Comparison of ENCODE assay signal across 1 cellular context in genomic region chr10:119625570-119626280, GRCh38.
TF ChIP-seq lines count a peak whose summit lies in the region.

No MANE protein-coding gene starts in this region.

TF ChIP-seq in GM12878, 131 proteins besides CTCF, POLR2A, EP300 and RAD21:
- TF ChIP-seq JUND (IDR thresholded peaks at IDR 0.05; ENCODE audit: low read depth, low read length), result no peak
- TF ChIP-seq SUPT20H (IDR thresholded peaks at IDR 0.05; ENCODE audit: borderline replicate concordance, control insufficient read depth, low read depth, low read length), result no peak
- TF ChIP-seq, protein P1, sequence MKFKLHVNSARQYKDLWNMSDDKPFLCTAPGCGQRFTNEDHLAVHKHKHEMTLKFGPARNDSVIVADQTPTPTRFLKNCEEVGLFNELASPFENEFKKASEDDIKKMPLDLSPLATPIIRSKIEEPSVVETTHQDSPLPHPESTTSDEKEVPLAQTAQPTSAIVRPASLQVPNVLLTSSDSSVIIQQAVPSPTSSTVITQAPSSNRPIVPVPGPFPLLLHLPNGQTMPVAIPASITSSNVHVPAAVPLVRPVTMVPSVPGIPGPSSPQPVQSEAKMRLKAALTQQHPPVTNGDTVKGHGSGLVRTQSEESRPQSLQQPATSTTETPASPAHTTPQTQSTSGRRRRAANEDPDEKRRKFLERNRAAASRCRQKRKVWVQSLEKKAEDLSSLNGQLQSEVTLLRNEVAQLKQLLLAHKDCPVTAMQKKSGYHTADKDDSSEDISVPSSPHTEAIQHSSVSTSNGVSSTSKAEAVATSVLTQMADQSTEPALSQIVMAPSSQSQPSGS (IDR thresholded peaks at IDR 0.05; ENCODE audit: low read length), result no peak
- TF ChIP-seq IKZF1 (conservative IDR thresholded peaks at IDR 0.05), result no peak
- TF ChIP-seq SKIL (IDR thresholded peaks at IDR 0.05; ENCODE audit: low read depth, poor library complexity, severe bottlenecking), result no peak
- TF ChIP-seq, protein P2, sequence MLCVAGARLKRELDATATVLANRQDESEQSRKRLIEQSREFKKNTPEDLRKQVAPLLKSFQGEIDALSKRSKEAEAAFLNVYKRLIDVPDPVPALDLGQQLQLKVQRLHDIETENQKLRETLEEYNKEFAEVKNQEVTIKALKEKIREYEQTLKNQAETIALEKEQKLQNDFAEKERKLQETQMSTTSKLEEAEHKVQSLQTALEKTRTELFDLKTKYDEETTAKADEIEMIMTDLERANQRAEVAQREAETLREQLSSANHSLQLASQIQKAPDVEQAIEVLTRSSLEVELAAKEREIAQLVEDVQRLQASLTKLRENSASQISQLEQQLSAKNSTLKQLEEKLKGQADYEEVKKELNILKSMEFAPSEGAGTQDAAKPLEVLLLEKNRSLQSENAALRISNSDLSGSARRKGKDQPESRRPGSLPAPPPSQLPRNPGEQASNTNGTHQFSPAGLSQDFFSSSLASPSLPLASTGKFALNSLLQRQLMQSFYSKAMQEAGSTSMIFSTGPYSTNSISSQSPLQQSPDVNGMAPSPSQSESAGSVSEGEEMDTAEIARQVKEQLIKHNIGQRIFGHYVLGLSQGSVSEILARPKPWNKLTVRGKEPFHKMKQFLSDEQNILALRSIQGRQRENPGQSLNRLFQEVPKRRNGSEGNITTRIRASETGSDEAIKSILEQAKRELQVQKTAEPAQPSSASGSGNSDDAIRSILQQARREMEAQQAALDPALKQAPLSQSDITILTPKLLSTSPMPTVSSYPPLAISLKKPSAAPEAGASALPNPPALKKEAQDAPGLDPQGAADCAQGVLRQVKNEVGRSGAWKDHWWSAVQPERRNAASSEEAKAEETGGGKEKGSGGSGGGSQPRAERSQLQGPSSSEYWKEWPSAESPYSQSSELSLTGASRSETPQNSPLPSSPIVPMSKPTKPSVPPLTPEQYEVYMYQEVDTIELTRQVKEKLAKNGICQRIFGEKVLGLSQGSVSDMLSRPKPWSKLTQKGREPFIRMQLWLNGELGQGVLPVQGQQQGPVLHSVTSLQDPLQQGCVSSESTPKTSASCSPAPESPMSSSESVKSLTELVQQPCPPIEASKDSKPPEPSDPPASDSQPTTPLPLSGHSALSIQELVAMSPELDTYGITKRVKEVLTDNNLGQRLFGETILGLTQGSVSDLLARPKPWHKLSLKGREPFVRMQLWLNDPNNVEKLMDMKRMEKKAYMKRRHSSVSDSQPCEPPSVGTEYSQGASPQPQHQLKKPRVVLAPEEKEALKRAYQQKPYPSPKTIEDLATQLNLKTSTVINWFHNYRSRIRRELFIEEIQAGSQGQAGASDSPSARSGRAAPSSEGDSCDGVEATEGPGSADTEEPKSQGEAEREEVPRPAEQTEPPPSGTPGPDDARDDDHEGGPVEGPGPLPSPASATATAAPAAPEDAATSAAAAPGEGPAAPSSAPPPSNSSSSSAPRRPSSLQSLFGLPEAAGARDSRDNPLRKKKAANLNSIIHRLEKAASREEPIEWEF (IDR thresholded peaks at IDR 0.05; ENCODE audit: insufficient replicate concordance, low read depth, low read length), result no peak
- TF ChIP-seq TCF3 (IDR thresholded peaks at IDR 0.05; ENCODE audit: borderline replicate concordance, insufficient read depth, low read depth, low read length), result no peak
- TF ChIP-seq ESRRA (IDR thresholded peaks at IDR 0.05; ENCODE audit: low read length), result no peak
- no peak for TF ChIP-seq FOXM1 (IDR thresholded peaks at IDR 0.05; ENCODE audit: low read depth, low read length)
- TF ChIP-seq SUZ12 (IDR thresholded peaks at IDR 0.05; ENCODE audit: unreplicated experiment), result no peak
